Comparison of ENCODE assay signal across 9 cellular contexts in the genomic region with DNA sequence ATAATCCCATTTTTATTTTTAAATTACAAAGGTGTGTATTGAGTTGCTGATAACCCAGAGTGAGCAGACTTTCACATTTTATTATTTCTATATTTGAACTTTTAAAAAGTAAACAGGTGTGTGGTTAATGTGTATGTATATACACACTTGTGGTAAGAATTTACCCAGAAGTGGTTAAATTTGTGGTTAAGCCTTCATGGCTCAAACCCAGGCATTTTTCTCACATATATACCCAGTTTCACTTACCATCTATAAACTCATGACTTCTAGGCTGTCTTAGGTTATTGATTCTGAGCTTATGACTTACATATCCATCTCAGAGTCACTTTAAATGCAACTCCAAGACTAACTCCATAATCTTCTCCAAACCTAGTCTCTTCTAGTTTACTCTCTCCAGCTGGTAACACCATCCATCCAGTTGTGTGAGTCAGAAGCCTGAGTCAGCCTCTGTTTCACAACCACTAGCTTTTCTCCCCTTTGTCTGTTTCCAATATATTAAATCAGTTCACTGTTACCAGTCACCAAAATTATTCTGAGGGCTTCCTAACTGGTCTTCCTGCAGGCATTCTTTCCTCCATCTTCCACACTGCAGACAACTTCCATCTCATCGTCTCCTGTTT. TPM values are rescaled to one million over a fixed set of nuclear protein-coding genes. Genes with fewer than 3 reads are reported as not detected.
DNase-seq lines count a peak whose midpoint lies in the region; ATAC-seq, FAIRE-seq and TF ChIP-seq lines count a peak whose summit lies in the region.
"Had no signal": no experiment of that assay in that cellular context is flagged by ENCODE, and none has a peak within 500 bp of the region (broad histone marks: within the 10 kb centered on the region; RNA-seq: fewer than 3 reads in every experiment).

No MANE protein-coding gene starts in this region.

- H3K27ac ChIP-seq in lung (ENCODE audit: low read depth in 1 of 2, low read length in 1 of 2), result peak overlapping the region in 1 of 2 donors; percentile 16

- 84 to 89% methylated on average over 1 of the region's 1 CpG for WGBS in lung, 2 donors

- ATAC-seq in GM18517 (IDR thresholded peaks at IDR 0.05; ENCODE audit: unreplicated experiment), result peak; percentile 83
- peak; percentile 43 for ATAC-seq in HG02870 (IDR thresholded peaks at IDR 0.05; ENCODE audit: unreplicated experiment)
- peak; percentile 67 for ATAC-seq in lung (ENCODE audit: insufficient read depth, low FRiP score)
- ATAC-seq in HG03342 (IDR thresholded peaks at IDR 0.05; ENCODE audit: unreplicated experiment), result no peak

- DNase-seq in SKM-1 (lab: John Stamatoyannopoulos, UW; ENCODE audit: unreplicated experiment), result peak; percentile 14
- no peak for DNase-seq in lung (ENCODE audit: low spot score)
- DNase-seq in foreskin melanocyte, result no peak
- DNase-seq in DMS53 (lab: John Stamatoyannopoulos, UW), result no peak
- no peak for DNase-seq in D721Med (ENCODE audit: insufficient read length, low spot score)
- DNase-seq: endodermal cell had no signal

- no peak for FAIRE-seq in D721Med (lab: Jason Lieb, UNC)

- H3K4me3 ChIP-seq in lung, result no peak overlapping the region

- TF ChIP-seq CTCF in lung (IDR thresholded peaks at IDR 0.05; ENCODE audit: control extremely low read depth, extremely low read depth) (no peak), D721Med (IDR thresholded peaks at IDR 0.05; ENCODE audit: insufficient read depth, missing control alignments) (no peak)

- no peaks in the 10 kb centered on the region for H3K4me1 ChIP-seq in lung (ENCODE audit: control insufficient read depth in 2 of 2, insufficient read depth in 2 of 2, low read length in 2 of 2)

- H3K9me3 ChIP-seq in lung (ENCODE audit: control insufficient read depth in 2 of 2, insufficient read depth in 1 of 2, low read length in 1 of 2), result no peaks in the 10 kb centered on the region

- H3K36me3 ChIP-seq in lung (ENCODE audit: control insufficient read depth in 2 of 2, insufficient read depth in 2 of 2, low read length in 2 of 2), result peaks cover 3 to 27% of the 10 kb centered on the region in 2 donors

- no peaks in the 10 kb centered on the region for H3K27me3 ChIP-seq in lung (ENCODE audit: control insufficient read depth, insufficient read depth)

RNA-seq across cellular contexts. Expression of gene ZBED3, which starts 20.2 kb away (rescaled TPM):
- total RNA-seq in lung, result 10 to 100 TPM in 1 of 2 donors, 1 to 10 TPM in 1; 5.9 to 17.1 TPM
- polyA plus RNA-seq in lung, result 1 to 10 TPM; 1.8 to 4.7 TPM

RNA-seq across cellular contexts. Expression of gene AGGF1, which starts 36.7 kb away (rescaled TPM):
- 10 to 100 TPM; 21.0 to 29.9 TPM for total RNA-seq in lung
- 10 to 100 TPM in 1 of 2 donors, 1 to 10 TPM in 1; 7.7 to 12.0 TPM for polyA plus RNA-seq in lung
